26 cellular contexts compared by ENCODE assay signal in the genomic region with DNA sequence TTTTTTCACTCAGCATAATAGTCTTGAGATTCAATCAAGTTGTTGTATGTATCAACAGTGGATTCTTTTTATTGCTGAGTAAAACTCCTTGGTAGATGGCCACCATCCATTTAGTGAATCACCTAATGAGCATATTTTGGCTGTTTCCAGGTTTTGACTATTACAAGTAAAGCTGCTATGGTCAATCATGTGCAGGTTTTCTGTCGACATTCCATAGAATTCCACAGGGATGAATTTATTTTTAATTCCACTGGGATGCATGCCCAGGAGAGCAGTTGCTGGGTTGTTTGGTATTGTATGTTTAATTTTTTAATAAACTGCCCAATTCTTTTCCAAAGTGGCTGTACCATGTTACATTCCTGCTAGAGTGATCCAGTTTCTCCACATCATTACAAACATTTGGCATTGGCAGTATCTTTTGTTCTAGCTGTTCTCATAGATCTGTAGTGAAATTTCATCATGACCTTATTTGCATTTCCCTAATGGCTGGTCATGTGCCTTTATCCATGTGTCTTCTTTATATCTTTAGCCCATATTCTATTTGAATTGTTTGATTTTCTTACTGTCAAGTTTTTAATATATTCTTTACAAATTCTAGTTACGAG. TPM values are rescaled to one million over a fixed set of nuclear protein-coding genes. Genes with fewer than 3 reads are reported as not detected.
DNase-seq lines count a peak whose midpoint lies in the region; ATAC-seq and TF ChIP-seq lines count a peak whose summit lies in the region.
"Had no signal": no experiment of that assay in that cellular context is flagged by ENCODE, and none has a peak within 500 bp of the region (broad histone marks: within the 10 kb centered on the region; RNA-seq: fewer than 3 reads in every experiment).

No MANE protein-coding gene starts in this region.

- DNase-seq in AG04449 (ENCODE audit: low read depth, low spot score): peak; percentile 59
- DNase-seq in HCEC 1CT: peak; percentile 42
- DNase-seq in astrocyte of the spinal cord (ENCODE audit: low read depth, low spot score): peak; percentile 68
- no peak for DNase-seq in neural progenitor cell (ENCODE audit: low spot score)
- DNase-seq in stimulated activated CD4-positive, alpha-beta T cell treated with anti-CD3 and anti-CD28 coated beads, Interleukin-4, amount 100 ng/mL, for 4 hours: no peak
- DNase-seq in activated T-cell treated with anti-CD3 and anti-CD28 coated beads for 4 hours: no peak
- no peak for DNase-seq in activated CD8-positive, alpha-beta memory T cell treated with anti-CD3 and anti-CD28 coated beads, Interleukin-2, amount 50 U/mL, for 4 hours
- DNase-seq: activated CD4-positive, alpha-beta memory T cell treated with anti-CD3 and anti-CD28 coated beads, Interleukin-2, amount 10 ng/mL, durations not matched to agents 7 days and 5 days; activated naive CD8-positive, alpha-beta T cell treated with anti-CD3 and anti-CD28 coated beads, Interleukin-2, amount 10 ng/mL, durations not matched to agents 7 days and 5 days; caudate nucleus; CD8-positive, alpha-beta memory T cell; DMS79 treated with DMSO at 0.1 percent for 48 hours; H9; hippocampal formation; kidney; NCI-H1105; NCI-H69; stimulated activated CD4-positive, alpha-beta T cell treated with anti-CD3 and anti-CD28 coated beads, Interleukin-12 subunit alpha, Interleukin-12 subunit beta, amount 100 ng/mL, for 4 hours; T-helper 2 cell; testis had no signal

- H3K36me3 ChIP-seq in neural progenitor cell: no peaks in the 10 kb centered on the region
- H3K36me3 ChIP-seq: prostate gland had no signal

- no peaks in the 10 kb centered on the region for H3K79me2 ChIP-seq in neural progenitor cell (ENCODE audit: low read depth)

- ATAC-seq in HG03565 (IDR thresholded peaks at IDR 0.05; ENCODE audit: unreplicated experiment): no peak
- ATAC-seq: A549, WTC11 had no signal

- peaks cover 3% of the 10 kb centered on the region for H3K36me3 Mint-ChIP-seq in neural progenitor cell
- H3K36me3 Mint-ChIP-seq: activated naive CD8-positive, alpha-beta T cell treated with anti-CD3 and anti-CD28 coated beads, Interleukin-2, amount 10 ng/mL, durations not matched to agents 7 days and 5 days; CD8-positive, alpha-beta memory T cell; memory B cell had no signal

- H3K27me3 ChIP-seq in neural progenitor cell: no peaks in the 10 kb centered on the region
- H3K27me3 ChIP-seq: testis had no signal

- H3K9me3 ChIP-seq in neural progenitor cell (ENCODE audit: low read depth): no peaks in the 10 kb centered on the region
- H3K9me3 ChIP-seq: prostate gland, testis had no signal

- H3K9me3 Mint-ChIP-seq in neural progenitor cell: peaks cover 20% of the 10 kb centered on the region
- H3K9me3 Mint-ChIP-seq: activated CD4-positive, alpha-beta memory T cell treated with anti-CD3 and anti-CD28 coated beads, Interleukin-2, amount 10 ng/mL, durations not matched to agents 7 days and 5 days; activated naive CD8-positive, alpha-beta T cell treated with anti-CD3 and anti-CD28 coated beads, Interleukin-2, amount 10 ng/mL, durations not matched to agents 7 days and 5 days; CD8-positive, alpha-beta memory T cell; memory B cell had no signal

- no peaks in the 10 kb centered on the region for H3K4me1 ChIP-seq in neural progenitor cell
- H3K4me1 ChIP-seq: A549, prostate gland, testis had no signal

- CTCF ChIA-PET in AG04449 (lab: Yijun Ruan, JAX): interaction anchor here (0.8 kb wide), 1 partner anchor 20 kb away, joined by 4 read pairs; no protein-coding TSS in a partner anchor

- H3K27ac ChIP-seq in neural progenitor cell: peak overlapping the region; percentile 30
- H3K27ac ChIP-seq: A549, prostate gland, testis had no signal

- H3K9ac ChIP-seq in neural progenitor cell: no peak overlapping the region

- H3K27me3 Mint-ChIP-seq in neural progenitor cell (ENCODE audit: insufficient read depth, low read depth): no peaks in the 10 kb centered on the region

- peaks cover 13% of the 10 kb centered on the region for H3F3A ChIP-seq in neural progenitor cell (ENCODE audit: low read depth)

- H3K4me3 Mint-ChIP-seq in neural progenitor cell: no peak overlapping the region
- H3K4me3 Mint-ChIP-seq: activated CD4-positive, alpha-beta memory T cell treated with anti-CD3 and anti-CD28 coated beads, Interleukin-2, amount 10 ng/mL, durations not matched to agents 7 days and 5 days; activated naive CD8-positive, alpha-beta T cell treated with anti-CD3 and anti-CD28 coated beads, Interleukin-2, amount 10 ng/mL, durations not matched to agents 7 days and 5 days; CD8-positive, alpha-beta memory T cell; H9; memory B cell; nephron; WTC11 had no signal

- TF ChIP-seq CTCF in AG04449 (IDR thresholded peaks at IDR 0.05; ENCODE audit: insufficient read depth, low read length, missing control alignments) (no peak), astrocyte of the spinal cord (IDR thresholded peaks at IDR 0.05; ENCODE audit: low read depth, low read length) (no peak), neural progenitor cell (IDR thresholded peaks at IDR 0.05) (no peak)

- H3K4me3 ChIP-seq in AG04449 (ENCODE audit: low read depth, low read length) (no peak overlapping the region), astrocyte of the spinal cord (ENCODE audit: low read depth, low read length) (no peak overlapping the region), neural progenitor cell (no peak overlapping the region)
- H3K4me3 ChIP-seq: A549, prostate gland, testis had no signal

- H3K4me2 ChIP-seq in neural progenitor cell: no peak overlapping the region
- H3K4me2 ChIP-seq: A549 had no signal

- no peak overlapping the region for H2AFZ ChIP-seq in neural progenitor cell (replicated peaks)

- H3K4me1 Mint-ChIP-seq in neural progenitor cell: no peaks in the 10 kb centered on the region
- H3K4me1 Mint-ChIP-seq: activated CD4-positive, alpha-beta memory T cell treated with anti-CD3 and anti-CD28 coated beads, Interleukin-2, amount 10 ng/mL, durations not matched to agents 7 days and 5 days; activated naive CD8-positive, alpha-beta T cell treated with anti-CD3 and anti-CD28 coated beads, Interleukin-2, amount 10 ng/mL, durations not matched to agents 7 days and 5 days; CD8-positive, alpha-beta memory T cell; memory B cell; nephron had no signal

- H3K27ac Mint-ChIP-seq in neural progenitor cell: no peak overlapping the region
- H3K27ac Mint-ChIP-seq: activated CD4-positive, alpha-beta memory T cell treated with anti-CD3 and anti-CD28 coated beads, Interleukin-2, amount 10 ng/mL, durations not matched to agents 7 days and 5 days; activated naive CD8-positive, alpha-beta T cell treated with anti-CD3 and anti-CD28 coated beads, Interleukin-2, amount 10 ng/mL, durations not matched to agents 7 days and 5 days; H9; memory B cell; nephron; WTC11 had no signal

- POLR2A ChIA-PET in AG04449 (lab: Yijun Ruan, JAX): no interaction called here

- in situ Hi-C loops in astrocyte of the spinal cord (cut with HindIII; ENCODE audit: low sequenced_read_pairs): no loop called here

- no peaks in the 10 kb centered on the region for H4K20me1 ChIP-seq in neural progenitor cell (ENCODE audit: low read depth)

RNA-seq across cellular contexts. Expression of gene S1PR3, which starts 10.4 kb away (rescaled TPM):
- 21.6 and 29.4 TPM in 2 replicates for total RNA-seq in neural progenitor cell (ENCODE audit: low replicate concordance)
- total RNA-seq: activated CD4-positive, alpha-beta memory T cell treated with anti-CD3 and anti-CD28 coated beads, Interleukin-2, amount 10 ng/mL, durations not matched to agents 7 days and 5 days had no signal

Comparison
In these comparisons a context has a peak if more than half of its experiments do, and no peak if none do; other contexts are left out.
1. DNase-seq: peak in AG04449 (single experiment), HCEC 1CT (single experiment) and astrocyte of the spinal cord (single experiment); none in neural progenitor cell (single experiment), stimulated activated CD4-positive, alpha-beta T cell treated with anti-CD3 and anti-CD28 coated beads, Interleukin-4, amount 100 ng/mL, for 4 hours (0 of 2), activated T-cell treated with anti-CD3 and anti-CD28 coated beads for 4 hours (single experiment) and activated CD8-positive, alpha-beta memory T cell treated with anti-CD3 and anti-CD28 coated beads, Interleukin-2, amount 50 U/mL, for 4 hours (single experiment).